Comparison of ENCODE assay signal across 22 cellular contexts in the genomic region with DNA sequence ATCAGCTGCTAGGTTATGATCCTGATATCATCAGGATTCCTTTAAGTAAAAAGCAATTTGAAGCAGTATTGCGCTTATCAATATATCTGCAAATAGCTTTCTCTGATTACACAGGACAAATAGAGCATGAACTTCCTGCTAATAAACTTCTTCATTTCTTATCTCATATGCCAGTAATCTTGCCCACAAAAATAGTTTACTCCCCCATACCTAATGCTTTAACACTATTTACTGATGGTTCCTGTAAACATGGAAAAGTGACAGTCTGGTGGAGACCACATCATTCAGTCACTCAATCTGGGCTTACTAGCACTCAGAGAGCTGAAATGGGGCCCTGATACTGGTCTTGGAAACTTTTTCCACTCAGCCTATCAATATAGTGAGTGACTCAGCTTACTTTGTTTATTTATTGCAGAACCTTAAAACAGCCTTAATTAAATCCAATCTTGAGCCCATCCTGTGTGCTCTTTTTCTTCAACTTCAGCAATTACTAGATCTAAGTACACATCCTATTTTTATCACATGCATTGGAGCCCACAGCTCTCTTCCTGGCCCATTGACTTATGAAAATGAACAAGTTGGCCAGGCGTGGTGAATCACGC.
"Had no signal": no experiment of that assay in that cellular context is flagged by ENCODE, and none has a peak within 500 bp of the region (broad histone marks: within the 10 kb centered on the region; RNA-seq: fewer than 3 reads in every experiment).

No MANE protein-coding gene starts in this region.

- H3K36me3 ChIP-seq: uterus had no signal

- H3K4me3 ChIP-seq: esophagus squamous epithelium, left lung, tibial artery, uterus had no signal

- DNase-seq: activated CD4-positive, alpha-beta T cell treated with anti-CD3 and anti-CD28 coated beads, Interleukin-2, amount 50 U/mL, for 1 hour; activated CD8-positive, alpha-beta memory T cell treated with anti-CD3 and anti-CD28 coated beads, Interleukin-2, amount 50 U/mL, for 4 hours; activated naive CD4-positive, alpha-beta T cell treated with anti-CD3 and anti-CD28 coated beads for 36 hours; activated T-cell treated with anti-CD3 and anti-CD28 coated beads, Interleukin-2, amount 50 U/mL, for 4 hours; anterior cingulate cortex; dermis blood vessel endothelial cell; effector memory CD4-positive, alpha-beta T cell; esophagus squamous epithelium; kidney; left lung; mammary epithelial cell; nephron progenitor cell; nucleus accumbens; posterior cingulate gyrus; retina; stimulated activated CD4-positive, alpha-beta T cell treated with anti-CD3 and anti-CD28 coated beads, Interleukin-12 subunit alpha, Interleukin-12 subunit beta, amount 100 ng/mL, for 4 hours; stimulated activated CD4-positive, alpha-beta T cell treated with anti-CD3 and anti-CD28 coated beads, Interleukin-1b, Interleukin-23, amount 100 ng/mL, for 48 hours; stimulated activated naive CD4-positive, alpha-beta T cell treated with Interleukin-2 at 50 U/mL for 16 hours; substantia nigra; T-cell; uterus had no signal

- H3K27me3 ChIP-seq: esophagus squamous epithelium, left lung, tibial artery, uterus had no signal

- H3K27ac ChIP-seq: esophagus squamous epithelium, left lung, tibial artery, uterus had no signal

- H3K4me1 ChIP-seq: uterus had no signal

- H3K9me3 ChIP-seq: uterus had no signal
